Comparison of ENCODE assay signal across 23 cellular contexts in the genomic region with DNA sequence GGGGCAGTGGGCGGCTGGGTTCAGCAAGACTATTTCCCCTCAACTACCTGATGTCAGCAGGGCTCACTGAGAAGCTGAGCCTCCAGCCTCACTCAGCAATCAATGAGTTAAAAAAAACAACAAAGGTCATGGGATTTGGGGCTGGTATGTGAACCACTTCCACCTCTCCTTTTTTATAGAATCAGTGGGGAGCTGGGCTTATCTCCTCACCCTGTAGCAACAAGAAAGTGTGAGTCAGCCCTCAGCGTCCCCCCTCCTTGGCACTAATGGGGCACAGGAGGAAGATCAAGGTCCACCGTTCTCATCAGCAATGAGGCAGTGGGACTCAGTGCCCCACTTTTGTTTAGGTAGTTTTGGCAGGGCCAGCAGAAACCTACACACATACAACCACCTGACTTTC.
"Had no signal": no experiment of that assay in that cellular context is flagged by ENCODE, and none has a peak within 500 bp of the region (broad histone marks: within the 10 kb centered on the region; RNA-seq: fewer than 3 reads in every experiment).

No MANE protein-coding gene starts in this region.

- H3K27me3 ChIP-seq: pancreas, spleen, tibial nerve, uterus had no signal

- H3K9me3 ChIP-seq: mucosa of descending colon, pancreas, prostate gland, uterus had no signal

- H3K4me1 ChIP-seq: left ventricle myocardium inferior, pancreas, prostate gland, spleen, tibial nerve, uterus had no signal

- H3K36me3 ChIP-seq: left ventricle myocardium inferior, pancreas, prostate gland, spleen, tibial nerve, uterus had no signal

- H3K4me3 ChIP-seq: left ventricle myocardium inferior, lung, mucosa of descending colon, pancreas, prostate gland, skin epidermis, spleen, tibial nerve, uterus had no signal

- H3K27ac ChIP-seq: left ventricle myocardium inferior, pancreas, prostate gland, skin epidermis, spleen, tibial nerve, uterus had no signal

- DNase-seq: hypothalamus; islet precursor cell; left ventricle myocardium inferior; midbrain; mucosa of descending colon; naive thymus-derived CD4-positive, alpha-beta T cell; pancreas; posterior cingulate gyrus; retina; right cardiac atrium; spleen; stimulated activated CD4-positive, alpha-beta T cell treated with anti-CD3 and anti-CD28 coated beads, Interleukin-4, amount 100 ng/mL, for 4 hours; stimulated activated CD8-positive, alpha-beta memory T cell treated with anti-CD3 and anti-CD28 coated beads, Interleukin-4, amount 100 ng/mL, for 48 hours; stimulated activated naive CD4-positive, alpha-beta T cell treated with Interleukin-2 at 50 U/mL for 16 hours; stimulated activated naive CD8-positive, alpha-beta T cell treated with anti-CD3 and anti-CD28 coated beads, Interleukin-15, amount 100 ng/mL, for 72 hours; substantia nigra; uterus had no signal

- ATAC-seq: mucosa of descending colon; naive thymus-derived CD4-positive, alpha-beta T cell; pancreas; right cardiac atrium; sciatic nerve; stimulated activated memory B cell treated with anti-CD40 and anti-IgM and Interleukin-4, amounts not matched to agents 10 μg/mL and 1 μg/mL and 100 μg/mL, for 72 hours; stimulated activated naive CD8-positive, alpha-beta T cell treated with anti-CD3 and anti-CD28 coated beads, Interleukin-15, amount 100 ng/mL, for 72 hours had no signal
